Comparison of ENCODE assay signal across 9 cellular contexts in genomic region chr10:102752266-102752930, GRCh38. TPM values are rescaled to one million over a fixed set of nuclear protein-coding genes. Genes with fewer than 3 reads are reported as not detected.
DNase-seq lines count a peak whose midpoint lies in the region; ATAC-seq and TF ChIP-seq lines count a peak whose summit lies in the region.
"Had no signal": no experiment of that assay in that cellular context is flagged by ENCODE, and none has a peak within 500 bp of the region (broad histone marks: within the 10 kb centered on the region; RNA-seq: fewer than 3 reads in every experiment).

No MANE protein-coding gene starts in this region.

- peaks cover 36% of the 10 kb centered on the region for H3K4me1 Mint-ChIP-seq in activated naive CD4-positive, alpha-beta T cell treated with anti-CD3 and anti-CD28 coated beads, Interleukin-2, amount 10 ng/mL, durations not matched to agents 7 days and 5 days
- peaks cover 43 to 54% of the 10 kb centered on the region in 2 donors for H3K4me1 Mint-ChIP-seq in natural killer cell
- H3K4me1 Mint-ChIP-seq in neural progenitor cell = peaks cover 19% of the 10 kb centered on the region

- H3K4me3 ChIP-seq in uterus (no peak overlapping the region), neural progenitor cell (no peak overlapping the region)
- no peak overlapping the region for H3K4me3 ChIP-seq in effector memory CD4-positive, alpha-beta T cell (ENCODE audit: insufficient read depth, low read depth, low read length, poor library complexity, severe bottlenecking)

- H3F3A ChIP-seq in neural progenitor cell (ENCODE audit: low read depth) = no peaks in the 10 kb centered on the region

- no peaks in the 10 kb centered on the region for H3K27me3 Mint-ChIP-seq in activated naive CD4-positive, alpha-beta T cell treated with anti-CD3 and anti-CD28 coated beads, Interleukin-2, amount 10 ng/mL, durations not matched to agents 7 days and 5 days
- H3K27me3 Mint-ChIP-seq in natural killer cell (ENCODE audit: low read depth in 2 of 2) (no peaks in the 10 kb centered on the region), neural progenitor cell (ENCODE audit: insufficient read depth, low read depth) (peaks cover 7% of the 10 kb centered on the region)

- H3K4me2 ChIP-seq in neural progenitor cell = no peak overlapping the region

- CTCF ChIA-PET in activated naive CD4-positive, alpha-beta T cell treated with anti-CD3 and anti-CD28 coated beads, Interleukin-2, amount 10 ng/mL, durations not matched to agents 7 days and 5 days (lab: Charles Lee) = interaction anchor here (0.7 to 5.0 kb wide), 9 partner anchors 8 to 149 kb away, joined by 3 to 27 read pairs (median 3); partner anchors contain the start of genes CYP17A1 and WBP1L

- peak overlapping the region; percentile 82 to 85 for H3K27ac ChIP-seq in uterus
- H3K27ac ChIP-seq in neural progenitor cell = no peak overlapping the region
- H3K27ac ChIP-seq in effector memory CD4-positive, alpha-beta T cell (ENCODE audit: insufficient read depth, low read length, poor library complexity, severe bottlenecking) = no peak overlapping the region

- ATAC-seq in activated naive CD4-positive, alpha-beta T cell treated with anti-CD3 and anti-CD28 coated beads, Interleukin-2, amount 50 U/mL, for 72 hours = no peak
- ATAC-seq in natural killer cell (no peak), GM21526 (IDR thresholded peaks at IDR 0.05; ENCODE audit: low FRiP score, unreplicated experiment) (no peak)

- no peak for DNase-seq in activated naive CD4-positive, alpha-beta T cell treated with anti-CD3 and anti-CD28 coated beads, Interleukin-2, amount 10 ng/mL, durations not matched to agents 7 days and 5 days
- no peak for DNase-seq in activated naive CD4-positive, alpha-beta T cell treated with anti-CD3 and anti-CD28 coated beads, Interleukin-2, amount 50 U/mL, for 72 hours (ENCODE audit: low spot score in 2 of 2)
- peak; percentile 92 for DNase-seq in fibroblast of gingiva (ENCODE audit: low read depth)
- no peak for DNase-seq in natural killer cell
- DNase-seq in uterus = peak; percentile 57 to 63
- no peak for DNase-seq in neural progenitor cell (ENCODE audit: low spot score)
- no peak for DNase-seq in effector memory CD4-positive, alpha-beta T cell
- DNase-seq: stimulated activated CD4-positive, alpha-beta T cell treated with anti-CD3 and anti-CD28 coated beads, Interleukin-4, amount 100 ng/mL, for 1 hour had no signal

- H3K4me3 Mint-ChIP-seq in activated naive CD4-positive, alpha-beta T cell treated with anti-CD3 and anti-CD28 coated beads, Interleukin-2, amount 10 ng/mL, durations not matched to agents 7 days and 5 days = no peak overlapping the region
- H3K4me3 Mint-ChIP-seq in natural killer cell (no peak overlapping the region), neural progenitor cell (no peak overlapping the region)

- intact Hi-C loops in natural killer cell (cut with micrococcal nuclease) = no loop called here
- intact Hi-C loops in uterus (cut with DNase I; ENCODE audit: low total_unique reads) = no loop called here

- H3K9me3 Mint-ChIP-seq in activated naive CD4-positive, alpha-beta T cell treated with anti-CD3 and anti-CD28 coated beads, Interleukin-2, amount 10 ng/mL, durations not matched to agents 7 days and 5 days = no peaks in the 10 kb centered on the region
- H3K9me3 Mint-ChIP-seq in activated naive CD4-positive, alpha-beta T cell treated with anti-CD3 and anti-CD28 coated beads, Interleukin-2, amount 50 U/mL, for 72 hours = no peaks in the 10 kb centered on the region
- no peaks in the 10 kb centered on the region for H3K9me3 Mint-ChIP-seq in natural killer cell
- no peaks in the 10 kb centered on the region for H3K9me3 Mint-ChIP-seq in neural progenitor cell

- H2AFZ ChIP-seq in neural progenitor cell (replicated peaks) = no peak overlapping the region

- H4K20me1 ChIP-seq in neural progenitor cell (ENCODE audit: low read depth) = peaks cover 7% of the 10 kb centered on the region

- H3K27me3 ChIP-seq in uterus = no peaks in the 10 kb centered on the region
- no peaks in the 10 kb centered on the region for H3K27me3 ChIP-seq in neural progenitor cell
- no peaks in the 10 kb centered on the region for H3K27me3 ChIP-seq in effector memory CD4-positive, alpha-beta T cell (replicated peaks; ENCODE audit: control insufficient read depth, insufficient read depth, low read length, poor library complexity, severe bottlenecking)

- H3K27ac Mint-ChIP-seq in activated naive CD4-positive, alpha-beta T cell treated with anti-CD3 and anti-CD28 coated beads, Interleukin-2, amount 10 ng/mL, durations not matched to agents 7 days and 5 days = peak overlapping the region; percentile 2
- no peak overlapping the region for H3K27ac Mint-ChIP-seq in activated naive CD4-positive, alpha-beta T cell treated with anti-CD3 and anti-CD28 coated beads, Interleukin-2, amount 50 U/mL, for 72 hours
- peak overlapping the region; percentile 74 to 79 for H3K27ac Mint-ChIP-seq in natural killer cell
- no peak overlapping the region for H3K27ac Mint-ChIP-seq in neural progenitor cell

- no peaks in the 10 kb centered on the region for H3K36me3 ChIP-seq in uterus
- no peaks in the 10 kb centered on the region for H3K36me3 ChIP-seq in neural progenitor cell
- H3K36me3 ChIP-seq in effector memory CD4-positive, alpha-beta T cell (ENCODE audit: control insufficient read depth, insufficient read depth, low read length) = no peaks in the 10 kb centered on the region

- H3K9me3 ChIP-seq in uterus = no peaks in the 10 kb centered on the region
- H3K9me3 ChIP-seq in neural progenitor cell (ENCODE audit: low read depth) = no peaks in the 10 kb centered on the region
- no peaks in the 10 kb centered on the region for H3K9me3 ChIP-seq in effector memory CD4-positive, alpha-beta T cell (ENCODE audit: control insufficient read depth, low read length)

- no peak for TF ChIP-seq CTCF in natural killer cell (IDR thresholded peaks at IDR 0.05)
- TF ChIP-seq CTCF in uterus (IDR thresholded peaks at IDR 0.05) = no peak
- no peak for TF ChIP-seq CTCF in neural progenitor cell (IDR thresholded peaks at IDR 0.05)

- H3K9ac ChIP-seq in neural progenitor cell = no peak overlapping the region

- no peak for TF ChIP-seq POLR2A in uterus (IDR thresholded peaks at IDR 0.05)

- H3K36me3 Mint-ChIP-seq in activated naive CD4-positive, alpha-beta T cell treated with anti-CD3 and anti-CD28 coated beads, Interleukin-2, amount 10 ng/mL, durations not matched to agents 7 days and 5 days = peaks cover 9% of the 10 kb centered on the region
- peaks cover 0 to 8% of the 10 kb centered on the region in 2 donors for H3K36me3 Mint-ChIP-seq in activated naive CD4-positive, alpha-beta T cell treated with anti-CD3 and anti-CD28 coated beads, Interleukin-2, amount 50 U/mL, for 72 hours
- H3K36me3 Mint-ChIP-seq in natural killer cell (no peaks in the 10 kb centered on the region), neural progenitor cell (peaks cover 7% of the 10 kb centered on the region)

- peaks cover 14 to 20% of the 10 kb centered on the region in 2 donors for H3K4me1 ChIP-seq in uterus
- peaks cover 8% of the 10 kb centered on the region for H3K4me1 ChIP-seq in neural progenitor cell
- peaks cover 14% of the 10 kb centered on the region for H3K4me1 ChIP-seq in effector memory CD4-positive, alpha-beta T cell (ENCODE audit: control insufficient read depth, insufficient read depth, low read length, poor library complexity, severe bottlenecking)

- peaks cover 17% of the 10 kb centered on the region for H3K79me2 ChIP-seq in neural progenitor cell (ENCODE audit: low read depth)

RNA-seq across cellular contexts. Expression of gene WBP1L, which starts 8.7 kb away (rescaled TPM):
- total RNA-seq in activated naive CD4-positive, alpha-beta T cell treated with anti-CD3 and anti-CD28 coated beads, Interleukin-2, amount 50 U/mL, for 72 hours = 10 to 100 TPM; 15.7 to 16.7 TPM
- total RNA-seq in natural killer cell (10 to 100 TPM; 34.6 to 48.4 (median 47.9) TPM), uterus (10 to 100 TPM; 27.4 to 79.2 (median 55.3) TPM), neural progenitor cell (ENCODE audit: low replicate concordance) (21.1 and 29.3 TPM in 2 replicates)

RNA-seq across cellular contexts. Expression of gene SFXN2, which starts 38.0 kb away (rescaled TPM):
- 10 to 100 TPM in 1 of 2 donors, 1 to 10 TPM in 1; 8.3 to 16.5 TPM for total RNA-seq in activated naive CD4-positive, alpha-beta T cell treated with anti-CD3 and anti-CD28 coated beads, Interleukin-2, amount 50 U/mL, for 72 hours
- total RNA-seq in natural killer cell = 1 to 10 TPM; 4.8 to 8.0 (median 5.1) TPM
- total RNA-seq in uterus = 10 to 100 TPM in 2 of 4 donors, 1 to 10 TPM in 2; 1.2 to 16.9 (median 8.5) TPM
- 6.4 and 15.5 TPM in 2 replicates for total RNA-seq in neural progenitor cell (ENCODE audit: low replicate concordance)

RNA-seq across cellular contexts. Expression of gene ARL3, which starts 38.2 kb away (rescaled TPM):
- total RNA-seq in activated naive CD4-positive, alpha-beta T cell treated with anti-CD3 and anti-CD28 coated beads, Interleukin-2, amount 50 U/mL, for 72 hours = 1 to 10 TPM; 5.7 to 6.8 TPM
- 1 to 10 TPM; 1.4 to 1.7 (median 1.5) TPM for total RNA-seq in natural killer cell
- total RNA-seq in uterus = 10 to 100 TPM in 3 of 4 donors, 1 to 10 TPM in 1; 7.1 to 19.9 (median 11.0) TPM
- total RNA-seq in neural progenitor cell (ENCODE audit: low replicate concordance) = 20.8 and 29.7 TPM in 2 replicates

Comparison
In these comparisons a context has a peak if more than half of its experiments do, and no peak if none do; other contexts are left out.
1. H3K27ac Mint-ChIP-seq: peak in activated naive CD4-positive, alpha-beta T cell treated with anti-CD3 and anti-CD28 coated beads, Interleukin-2, amount 10 ng/mL, durations not matched to agents 7 days and 5 days (single experiment) and natural killer cell (2 of 2); none in activated naive CD4-positive, alpha-beta T cell treated with anti-CD3 and anti-CD28 coated beads, Interleukin-2, amount 50 U/mL, for 72 hours (0 of 2) and neural progenitor cell (single experiment).
2. DNase-seq: peak in fibroblast of gingiva (single experiment) and uterus (2 of 2); none in activated naive CD4-positive, alpha-beta T cell treated with anti-CD3 and anti-CD28 coated beads, Interleukin-2, amount 10 ng/mL, durations not matched to agents 7 days and 5 days (single experiment), activated naive CD4-positive, alpha-beta T cell treated with anti-CD3 and anti-CD28 coated beads, Interleukin-2, amount 50 U/mL, for 72 hours (0 of 2), natural killer cell (single experiment), neural progenitor cell (single experiment) and effector memory CD4-positive, alpha-beta T cell (0 of 3).
3. H3K27ac ChIP-seq: peak in uterus (2 of 2); none in neural progenitor cell (single experiment) and effector memory CD4-positive, alpha-beta T cell (single experiment).